In the genomic region with DNA sequence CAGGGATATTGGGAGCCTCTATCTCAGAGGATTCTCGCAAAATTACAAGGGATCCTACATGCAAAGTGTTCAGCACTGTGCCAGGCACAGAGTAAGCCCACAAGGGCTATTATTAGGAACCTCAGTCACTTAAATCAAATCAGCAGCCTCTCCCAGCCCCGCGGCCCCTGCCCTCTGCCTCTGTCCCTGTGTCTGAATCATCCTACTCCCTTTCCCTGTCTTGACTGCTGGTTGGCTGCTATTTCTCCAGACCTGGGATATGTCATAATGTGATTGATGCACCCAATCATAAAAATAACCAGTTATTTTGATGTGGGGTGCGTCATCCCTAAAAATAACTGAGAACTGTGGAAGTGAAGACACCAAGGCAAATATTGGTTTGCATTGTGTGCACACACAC, we compare ENCODE assay signal across 19 cellular contexts.
DNase-seq lines count a peak whose midpoint lies in the region; ATAC-seq and TF ChIP-seq lines count a peak whose summit lies in the region.
"Had no signal": no experiment of that assay in that cellular context is flagged by ENCODE, and none has a peak within 500 bp of the region (broad histone marks: within the 10 kb centered on the region; RNA-seq: fewer than 3 reads in every experiment).

No MANE protein-coding gene starts in this region.

- H3F3A ChIP-seq in PC-3 (ENCODE audit: low read length, unreplicated experiment): peaks cover 5% of the 10 kb centered on the region

- no peak overlapping the region for H3K4me3 Mint-ChIP-seq in activated T-cell treated with anti-CD3 and anti-CD28 coated beads, Interleukin-2, amount 50 U/mL, for 72 hours
- H3K4me3 Mint-ChIP-seq: IgD-negative memory B cell had no signal

- H2AFZ ChIP-seq in PC-3 (ENCODE audit: low read length): no peak overlapping the region

- H3K27ac Mint-ChIP-seq in activated T-cell treated with anti-CD3 and anti-CD28 coated beads, Interleukin-2, amount 50 U/mL, for 72 hours: no peak overlapping the region
- H3K27ac Mint-ChIP-seq: IgD-negative memory B cell had no signal

- BruUV-seq in PC-3 (replicated peaks; lab: Mats Ljungman, UMichigan): no TSS peak

- no peaks in the 10 kb centered on the region for H3K9me2 ChIP-seq in PC-3 (replicated peaks; ENCODE audit: low read length)

- H3K36me3 ChIP-seq in heart right ventricle: no peaks in the 10 kb centered on the region
- H3K36me3 ChIP-seq in PC-3 (ENCODE audit: low read depth, low read length): no peaks in the 10 kb centered on the region
- H3K36me3 ChIP-seq: HAP-1 had no signal

- no peaks in the 10 kb centered on the region for H3K79me2 ChIP-seq in PC-3 (ENCODE audit: low read length)

- POLR2A ChIA-PET in PC-3 (lab: Charles Lee; ENCODE audit: unreplicated experiment): no interaction called here

- peak overlapping the region; percentile 24; the same call in 1 of the 2 replicates for H3K9ac ChIP-seq in PC-3 (ENCODE audit: low read length)

- H3K4me1 ChIP-seq in heart right ventricle: no peaks in the 10 kb centered on the region
- H3K4me1 ChIP-seq in PC-3 (ENCODE audit: insufficient read depth, low read length): peaks cover 24% of the 10 kb centered on the region
- H3K4me1 ChIP-seq: HAP-1 had no signal

- no peaks in the 10 kb centered on the region for H4K20me1 ChIP-seq in PC-3 (ENCODE audit: low read length)

- no peaks in the 10 kb centered on the region for H3K9me3 Mint-ChIP-seq in activated T-cell treated with anti-CD3 and anti-CD28 coated beads, Interleukin-2, amount 50 U/mL, for 72 hours

- peak overlapping the region; percentile 48 for H3K4me2 ChIP-seq in PC-3 (ENCODE audit: low read length)

- no peak for TF ChIP-seq CTCF in heart right ventricle (IDR thresholded peaks at IDR 0.05)
- no peak for TF ChIP-seq CTCF in PC-3 (conservative IDR thresholded peaks at IDR 0.05; ENCODE audit: low read depth, low read length)

- intact Hi-C loops in heart right ventricle (cut with DNase I): no loop called here
- intact Hi-C loops in Right ventricle myocardium superior (cut with DNase I): no loop called here
- intact Hi-C loops in PC-3 (cut with micrococcal nuclease): loop anchor here (5.0 kb wide), 1 partner anchor 105 kb away; no protein-coding TSS in a partner anchor

- no peaks in the 10 kb centered on the region for H3K4me1 Mint-ChIP-seq in activated T-cell treated with anti-CD3 and anti-CD28 coated beads, Interleukin-2, amount 50 U/mL, for 72 hours (ENCODE audit: low read depth)
- H3K4me1 Mint-ChIP-seq: IgD-negative memory B cell had no signal

- DNase-seq in heart right ventricle: peak in 1 of 2 donors; percentile 12
- DNase-seq in Right ventricle myocardium superior: no peak
- DNase-seq in PC-3: peak; percentile 90
- DNase-seq in myocyte (ENCODE audit: low read depth): peak; percentile 35
- DNase-seq in T1000 (lab: John Stamatoyannopoulos, UW): no peak
- no peak for DNase-seq in activated naive CD4-positive, alpha-beta T cell treated with anti-CD3 and anti-CD28 coated beads, Interleukin-2, amount 50 U/mL, for 16 hours
- DNase-seq in activated T-cell treated with anti-CD3 and anti-CD28 coated beads, Interleukin-2, amount 50 U/mL, for 72 hours: no peak
- DNase-seq: COR-L47, DMS153, Kasumi-1, NCI-H1436, NCI-H2029, NCI-H2171, NCI-H748 treated with DMSO at 0.1 percent for 48 hours, OCI-M1 had no signal

- no peaks in the 10 kb centered on the region for H3K27me3 Mint-ChIP-seq in activated T-cell treated with anti-CD3 and anti-CD28 coated beads, Interleukin-2, amount 50 U/mL, for 72 hours (ENCODE audit: low read depth)
- H3K27me3 Mint-ChIP-seq: IgD-negative memory B cell had no signal

- H3K9me3 ChIP-seq in heart right ventricle (peaks cover 0 to 5% (median 0%) of the 10 kb centered on the region in 11 donors), PC-3 (ENCODE audit: low read length) (no peaks in the 10 kb centered on the region)
- H3K9me3 ChIP-seq: HAP-1 had no signal

- H3K27ac ChIP-seq in heart right ventricle: no peak overlapping the region
- H3K27ac ChIP-seq in PC-3 (ENCODE audit: low read length): peak overlapping the region; percentile 71
- H3K27ac ChIP-seq: C4-2B, HL-60 had no signal

- ATAC-seq in heart right ventricle: peak in 6 of 8 donors; percentile 51 to 94 (median 84)
- ATAC-seq in Right ventricle myocardium superior (ENCODE audit: poor library complexity): no peak
- peak; percentile 96 for ATAC-seq in PC-3
- no peak for ATAC-seq in activated T-cell treated with anti-CD3 and anti-CD28 coated beads, Interleukin-2, amount 50 U/mL, for 72 hours (replicated peaks in 1 of 2)

- WGBS in heart right ventricle, 2 donors: 64 to 69% methylated on average over 4 of the region's 4 CpGs

- no peak overlapping the region for H3K4me3 ChIP-seq in heart right ventricle
- H3K4me3 ChIP-seq in PC-3 (ENCODE audit: low read length): no peak overlapping the region
- H3K4me3 ChIP-seq: HAP-1 had no signal

- no peaks in the 10 kb centered on the region for H3K36me3 Mint-ChIP-seq in activated T-cell treated with anti-CD3 and anti-CD28 coated beads, Interleukin-2, amount 50 U/mL, for 72 hours (ENCODE audit: insufficient read depth in 2 of 2)

- CTCF ChIA-PET in PC-3 (lab: Charles Lee): no interaction called here

- peaks cover 0 to 10% (median 0%) of the 10 kb centered on the region in 7 donors for H3K27me3 ChIP-seq in heart right ventricle
- H3K27me3 ChIP-seq in PC-3 (ENCODE audit: low read length): no peaks in the 10 kb centered on the region

Comparison
In these comparisons a context has a peak if more than half of its experiments do, and no peak if none do; other contexts are left out.
1. ATAC-seq: peak in heart right ventricle (6 of 8) and PC-3 (single experiment); none in Right ventricle myocardium superior (single experiment) and activated T-cell treated with anti-CD3 and anti-CD28 coated beads, Interleukin-2, amount 50 U/mL, for 72 hours (0 of 2).
2. DNase-seq: peak in PC-3 (single experiment) and myocyte (single experiment); none in Right ventricle myocardium superior (single experiment), T1000 (single experiment), activated naive CD4-positive, alpha-beta T cell treated with anti-CD3 and anti-CD28 coated beads, Interleukin-2, amount 50 U/mL, for 16 hours (single experiment) and activated T-cell treated with anti-CD3 and anti-CD28 coated beads, Interleukin-2, amount 50 U/mL, for 72 hours (0 of 2).